7 cellular contexts compared by ENCODE assay signal in genomic region chr2:96257734-96258133, GRCh38. TPM values are rescaled to one million over a fixed set of nuclear protein-coding genes. Genes with fewer than 3 reads are reported as not detected.
DNase-seq lines count a peak whose midpoint lies in the region; ATAC-seq and TF ChIP-seq lines count a peak whose summit lies in the region.
"Not testable (repeated sequence)": the region's sequence is repeated elsewhere in the genome, so short reads cannot be mapped to it uniquely, and the experiment has no call there.

No MANE protein-coding gene starts in this region.

- H3K27me3 ChIP-seq in HL-60 (ENCODE audit: insufficient read depth, poor library complexity, severe bottlenecking); hepatocyte: not testable (repeated sequence)

- CTCF ChIA-PET in activated CD8-positive, alpha-beta T cell treated with anti-CD3 and anti-CD28 coated beads, Interleukin-2, amount 10 ng/mL, durations not matched to agents 7 days and 5 days (lab: Charles Lee): interaction anchor here (5.5 kb wide), 1 partner anchor 8 kb away, joined by 26 read pairs; the partner anchor contains the start of genes CIAO1 and TMEM127

- not testable (repeated sequence) for H3K4me2 ChIP-seq in hepatocyte

- H3K27ac ChIP-seq in HL-60 (replicated peaks): peak overlapping the region; percentile 84
- H3K27ac ChIP-seq in hepatocyte: peak overlapping the region; percentile 31

- H3K27me3 Mint-ChIP-seq in activated CD8-positive, alpha-beta T cell treated with anti-CD3 and anti-CD28 coated beads, Interleukin-2, amount 10 ng/mL, durations not matched to agents 7 days and 5 days (ENCODE audit: low read depth); chondrocyte (ENCODE audit: low read depth); naive B cell; stimulated activated naive CD8-positive, alpha-beta T cell treated with anti-CD3 and anti-CD28 coated beads, Interleukin-15, Interleukin-2, amounts not matched to agents 100 ng/mL and 50 ng/mL, for 24 hours: not testable (repeated sequence)

- peak overlapping the region; percentile 74 for H3K27ac Mint-ChIP-seq in activated CD8-positive, alpha-beta T cell treated with anti-CD3 and anti-CD28 coated beads, Interleukin-2, amount 10 ng/mL, durations not matched to agents 7 days and 5 days
- peak overlapping the region; percentile 95 for H3K27ac Mint-ChIP-seq in chondrocyte (ENCODE audit: unreplicated experiment)
- peak overlapping the region; percentile 47 to 99 (median 87) for H3K27ac Mint-ChIP-seq in naive B cell
- peak overlapping the region; percentile 45 for H3K27ac Mint-ChIP-seq in stimulated activated naive CD8-positive, alpha-beta T cell treated with anti-CD3 and anti-CD28 coated beads, Interleukin-15, Interleukin-2, amounts not matched to agents 100 ng/mL and 50 ng/mL, for 24 hours

- 95% methylated on average over 3 of the region's 3 CpGs for WGBS in hepatocyte (ENCODE audit: low lambda C conversion rate, missing lambda C conversion rate)

- not testable (repeated sequence) for H3K9me2 ChIP-seq in hepatocyte (replicated peaks; ENCODE audit: insufficient read depth)

- H2AFZ ChIP-seq in hepatocyte: not testable (repeated sequence)

- not testable (repeated sequence) for H3K4me3 Mint-ChIP-seq in activated CD8-positive, alpha-beta T cell treated with anti-CD3 and anti-CD28 coated beads, Interleukin-2, amount 10 ng/mL, durations not matched to agents 7 days and 5 days; chondrocyte (ENCODE audit: unreplicated experiment); stimulated activated naive CD8-positive, alpha-beta T cell treated with anti-CD3 and anti-CD28 coated beads, Interleukin-15, Interleukin-2, amounts not matched to agents 100 ng/mL and 50 ng/mL, for 24 hours
- H3K4me3 Mint-ChIP-seq in naive B cell: peak overlapping the region; percentile 6 to 87 (median 82)

- H3K9me3 ChIP-seq in hepatocyte (ENCODE audit: low read depth): not testable (repeated sequence)

- not testable (repeated sequence) for H3K4me3 ChIP-seq in HL-60 (replicated peaks; ENCODE audit: insufficient read depth, low read length); hepatocyte

- H3K36me3 ChIP-seq in hepatocyte (replicated peaks; ENCODE audit: insufficient read depth, low read depth): not testable (repeated sequence)

- peaks cover 55% of the 10 kb centered on the region for H3K36me3 Mint-ChIP-seq in activated CD8-positive, alpha-beta T cell treated with anti-CD3 and anti-CD28 coated beads, Interleukin-2, amount 10 ng/mL, durations not matched to agents 7 days and 5 days (ENCODE audit: low read depth)
- H3K36me3 Mint-ChIP-seq in chondrocyte (ENCODE audit: low read depth) (peaks cover 12% of the 10 kb centered on the region), naive B cell (peaks cover 8 to 18% of the 10 kb centered on the region in 2 donors)
- peaks cover 34% of the 10 kb centered on the region for H3K36me3 Mint-ChIP-seq in stimulated activated naive CD8-positive, alpha-beta T cell treated with anti-CD3 and anti-CD28 coated beads, Interleukin-15, Interleukin-2, amounts not matched to agents 100 ng/mL and 50 ng/mL, for 24 hours (ENCODE audit: low read depth)

- H4K20me1 ChIP-seq in hepatocyte (ENCODE audit: insufficient read depth, poor library complexity, severe bottlenecking): not testable (repeated sequence)

- H3K9me3 Mint-ChIP-seq in activated CD8-positive, alpha-beta T cell treated with anti-CD3 and anti-CD28 coated beads, Interleukin-2, amount 10 ng/mL, durations not matched to agents 7 days and 5 days (ENCODE audit: insufficient read depth); chondrocyte (ENCODE audit: low read depth); naive B cell; stimulated activated naive CD8-positive, alpha-beta T cell treated with anti-CD3 and anti-CD28 coated beads, Interleukin-15, Interleukin-2, amounts not matched to agents 100 ng/mL and 50 ng/mL, for 24 hours: not testable (repeated sequence)

- H3K4me1 ChIP-seq in hepatocyte (ENCODE audit: insufficient read depth): peaks cover 36% of the 10 kb centered on the region

- DNase-seq in HL-60 (ENCODE audit: low read depth in 1 of 2, low spot score in 1 of 2) (peak in 1 of 2 experiments; percentile 48), SIG-M5 treated with dmso at 0.1 percent for 504 hours (lab: John Stamatoyannopoulos, UW; ENCODE audit: unreplicated experiment) (peak; percentile 69)
- not testable (repeated sequence) for DNase-seq in activated CD8-positive, alpha-beta T cell treated with anti-CD3 and anti-CD28 coated beads, Interleukin-2, amount 10 ng/mL, durations not matched to agents 7 days and 5 days; chondrocyte (ENCODE audit: low spot score); hepatocyte (ENCODE audit: low spot score); naive B cell

- not testable (repeated sequence) for TF ChIP-seq CTCF in HL-60 (IDR thresholded peaks at IDR 0.05; ENCODE audit: insufficient read depth, low read length); chondrocyte (IDR thresholded peaks at IDR 0.05); hepatocyte (IDR thresholded peaks at IDR 0.05; ENCODE audit: poor library complexity)

- POLR2A ChIA-PET in activated CD8-positive, alpha-beta T cell treated with anti-CD3 and anti-CD28 coated beads, Interleukin-2, amount 10 ng/mL, durations not matched to agents 7 days and 5 days (lab: Charles Lee): not testable (repeated sequence)

- peaks cover 66% of the 10 kb centered on the region for H3K4me1 Mint-ChIP-seq in activated CD8-positive, alpha-beta T cell treated with anti-CD3 and anti-CD28 coated beads, Interleukin-2, amount 10 ng/mL, durations not matched to agents 7 days and 5 days (ENCODE audit: low read depth)
- peaks cover 44% of the 10 kb centered on the region for H3K4me1 Mint-ChIP-seq in chondrocyte (ENCODE audit: low read depth)
- H3K4me1 Mint-ChIP-seq in naive B cell: peaks cover 55 to 90% (median 79%) of the 10 kb centered on the region in 3 donors
- H3K4me1 Mint-ChIP-seq in stimulated activated naive CD8-positive, alpha-beta T cell treated with anti-CD3 and anti-CD28 coated beads, Interleukin-15, Interleukin-2, amounts not matched to agents 100 ng/mL and 50 ng/mL, for 24 hours (ENCODE audit: low read depth): peaks cover 72% of the 10 kb centered on the region

- ATAC-seq in activated CD8-positive, alpha-beta T cell treated with anti-CD3 and anti-CD28 coated beads, Interleukin-2, amount 10 ng/mL, durations not matched to agents 7 days and 5 days; naive B cell (ENCODE audit: low read depth in 2 of 2): not testable (repeated sequence)

- H3K79me2 ChIP-seq in hepatocyte: peaks cover 62% of the 10 kb centered on the region

RNA-seq across cellular contexts. Expression of gene TMEM127, which starts 8.1 kb away (rescaled TPM):
- total RNA-seq in activated CD8-positive, alpha-beta T cell treated with anti-CD3 and anti-CD28 coated beads, Interleukin-2, amount 10 ng/mL, durations not matched to agents 7 days and 5 days: 10 to 100 TPM; 31.8 to 34.2 TPM
- total RNA-seq in chondrocyte (43.9 to 54.4 TPM (median 52.5 TPM) in 3 replicates), hepatocyte (32.5 and 33.6 TPM in 2 replicates)
- polyA plus RNA-seq in hepatocyte (44.4 and 44.5 TPM in 2 replicates), naive B cell (ENCODE audit: low read depth in 6 of 6) (10 to 100 TPM; 37.8 to 52.0 (median 40.1) TPM)

RNA-seq across cellular contexts. Expression of gene CIAO1, which starts 8.3 kb away (rescaled TPM):
- 10 to 100 TPM; 64.9 to 65.9 TPM for total RNA-seq in activated CD8-positive, alpha-beta T cell treated with anti-CD3 and anti-CD28 coated beads, Interleukin-2, amount 10 ng/mL, durations not matched to agents 7 days and 5 days
- total RNA-seq in chondrocyte (37.5 to 46.9 TPM (median 39.7 TPM) in 3 replicates), hepatocyte (90.1 and 96.4 TPM in 2 replicates)
- polyA plus RNA-seq in hepatocyte (66.9 and 71.2 TPM in 2 replicates), naive B cell (ENCODE audit: low read depth in 6 of 6) (100 to 1,000 TPM in 1 of 6 donors, 10 to 100 TPM in 5; 57.8 to 101 (median 92.2) TPM)

RNA-seq across cellular contexts. Expression of gene SNRNP200, which starts 47.6 kb away (rescaled TPM):
- total RNA-seq in activated CD8-positive, alpha-beta T cell treated with anti-CD3 and anti-CD28 coated beads, Interleukin-2, amount 10 ng/mL, durations not matched to agents 7 days and 5 days: 100 to 1,000 TPM; 177 to 181 TPM
- 77.8 to 101 TPM (median 82.6 TPM) in 3 replicates for total RNA-seq in chondrocyte
- 56.3 and 60.9 TPM in 2 replicates for total RNA-seq in hepatocyte
- 59.8 and 64.1 TPM in 2 replicates for polyA plus RNA-seq in hepatocyte
- polyA plus RNA-seq in naive B cell (ENCODE audit: low read depth in 6 of 6): 10 to 100 TPM; 61.7 to 95.9 (median 71.2) TPM

RNA-seq across cellular contexts. Expression of gene STARD7, which starts 49.1 kb away (rescaled TPM):
- total RNA-seq in activated CD8-positive, alpha-beta T cell treated with anti-CD3 and anti-CD28 coated beads, Interleukin-2, amount 10 ng/mL, durations not matched to agents 7 days and 5 days: 100 to 1,000 TPM; 139 to 143 TPM
- 61.0 to 81.8 TPM (median 66.1 TPM) in 3 replicates for total RNA-seq in chondrocyte
- total RNA-seq in hepatocyte: 119 and 138 TPM in 2 replicates
- polyA plus RNA-seq in hepatocyte: 92.8 and 101 TPM in 2 replicates
- polyA plus RNA-seq in naive B cell (ENCODE audit: low read depth in 6 of 6): 100 to 1,000 TPM; 219 to 401 (median 239) TPM

Comparison
In these comparisons a context has a peak if more than half of its experiments do, and no peak if none do; other contexts are left out.
1. H3K27ac Mint-ChIP-seq: peak in every context shown above with its lines; median percentile 95 in chondrocyte; 87 in naive B cell; 74 in activated CD8-positive, alpha-beta T cell treated with anti-CD3 and anti-CD28 coated beads, Interleukin-2, amount 10 ng/mL, durations not matched to agents 7 days and 5 days; 45 in stimulated activated naive CD8-positive, alpha-beta T cell treated with anti-CD3 and anti-CD28 coated beads, Interleukin-15, Interleukin-2, amounts not matched to agents 100 ng/mL and 50 ng/mL, for 24 hours.